9 cellular contexts compared by ENCODE assay signal in genomic region chr3:73863546-73864079, GRCh38.
"Had no signal": no experiment of that assay in that cellular context is flagged by ENCODE, and none has a peak within 500 bp of the region (broad histone marks: within the 10 kb centered on the region; RNA-seq: fewer than 3 reads in every experiment).

No MANE protein-coding gene starts in this region.

- H3K27me3 Mint-ChIP-seq: IgD-negative memory B cell had no signal

- H3K4me3 ChIP-seq: GM23248, HAP-1 had no signal

- ATAC-seq: HCT116, HepG2 had no signal

- H3K27ac Mint-ChIP-seq: HFFc6, IgD-negative memory B cell had no signal

- H3K36me3 Mint-ChIP-seq: IgD-negative memory B cell had no signal

- DNase-seq: GM23248, GOT3, H7, HFFc6 had no signal

- H3K36me3 ChIP-seq: HAP-1 had no signal

- H3K27ac ChIP-seq: GM23248, HL-60 had no signal

- H3K4me1 Mint-ChIP-seq: IgD-negative memory B cell had no signal

- H3K9me3 Mint-ChIP-seq: HFFc6 had no signal

- H3K4me3 Mint-ChIP-seq: HFFc6, IgD-negative memory B cell had no signal
